10 cellular contexts compared by ENCODE assay signal in genomic region chr13:44313674-44314073, GRCh38. TPM values are rescaled to one million over a fixed set of nuclear protein-coding genes. Genes with fewer than 3 reads are reported as not detected.
DNase-seq lines count a peak whose midpoint lies in the region; ATAC-seq and TF ChIP-seq lines count a peak whose summit lies in the region.
"Had no signal": no experiment of that assay in that cellular context is flagged by ENCODE, and none has a peak within 500 bp of the region (broad histone marks: within the 10 kb centered on the region; RNA-seq: fewer than 3 reads in every experiment).

No MANE protein-coding gene starts in this region.

- POLR2A ChIA-PET in activated CD8-positive, alpha-beta T cell treated with anti-CD3 and anti-CD28 coated beads for 36 hours (lab: Charles Lee): no interaction called here

- H3K9me3 Mint-ChIP-seq in HFFc6: no peaks in the 10 kb centered on the region
- H3K9me3 Mint-ChIP-seq in type B pancreatic cell: no peaks in the 10 kb centered on the region
- no peaks in the 10 kb centered on the region for H3K9me3 Mint-ChIP-seq in activated CD8-positive, alpha-beta T cell treated with anti-CD3 and anti-CD28 coated beads for 36 hours

- no peaks in the 10 kb centered on the region for H3K36me3 ChIP-seq in ascending aorta
- H3K36me3 ChIP-seq: gastrocnemius medialis had no signal

- TF ChIP-seq CTCF in HFFc6 (IDR thresholded peaks at IDR 0.05): no peak
- no peak for TF ChIP-seq CTCF in ascending aorta (IDR thresholded peaks at IDR 0.05)
- TF ChIP-seq CTCF in type B pancreatic cell (conservative IDR thresholded peaks at IDR 0.05): no peak
- TF ChIP-seq CTCF in activated CD8-positive, alpha-beta T cell treated with anti-CD3 and anti-CD28 coated beads for 36 hours (IDR thresholded peaks at IDR 0.05): no peak

- H3K27me3 ChIP-seq in ascending aorta: no peaks in the 10 kb centered on the region
- H3K27me3 ChIP-seq: gastrocnemius medialis had no signal

- H3K27me3 Mint-ChIP-seq in HFFc6 (ENCODE audit: insufficient read depth) (peaks cover 12% of the 10 kb centered on the region), type B pancreatic cell (peaks cover 15% of the 10 kb centered on the region)
- peaks cover 6% of the 10 kb centered on the region for H3K27me3 Mint-ChIP-seq in activated CD8-positive, alpha-beta T cell treated with anti-CD3 and anti-CD28 coated beads for 36 hours

- CTCF ChIA-PET in activated CD8-positive, alpha-beta T cell treated with anti-CD3 and anti-CD28 coated beads for 36 hours (lab: Charles Lee): no interaction called here

- peaks cover 0 to 19% of the 10 kb centered on the region in 2 donors for H3K4me1 ChIP-seq in ascending aorta

- no peaks in the 10 kb centered on the region for H3K9me3 ChIP-seq in ascending aorta
- H3K9me3 ChIP-seq: gastrocnemius medialis had no signal

- H3K36me3 Mint-ChIP-seq in HFFc6 (ENCODE audit: low read depth) (no peaks in the 10 kb centered on the region), type B pancreatic cell (no peaks in the 10 kb centered on the region)
- no peaks in the 10 kb centered on the region for H3K36me3 Mint-ChIP-seq in activated CD8-positive, alpha-beta T cell treated with anti-CD3 and anti-CD28 coated beads for 36 hours (ENCODE audit: low read depth)

- no peak overlapping the region for H3K4me3 ChIP-seq in ascending aorta
- H3K4me3 ChIP-seq: gastrocnemius medialis had no signal

- H3K27ac Mint-ChIP-seq in HFFc6: peak overlapping the region; percentile 98
- no peak overlapping the region for H3K27ac Mint-ChIP-seq in type B pancreatic cell
- no peak overlapping the region for H3K27ac Mint-ChIP-seq in activated CD8-positive, alpha-beta T cell treated with anti-CD3 and anti-CD28 coated beads for 36 hours

- intact Hi-C loops in ascending aorta (cut with DNase I): no loop called here
- intact Hi-C loops in left colon (cut with DNase I, micrococcal nuclease): no loop called here
- intact Hi-C loops in activated CD8-positive, alpha-beta T cell treated with anti-CD3 and anti-CD28 coated beads for 36 hours (cut with micrococcal nuclease): no loop called here

- H3K4me1 Mint-ChIP-seq in HFFc6 (ENCODE audit: low read depth) (peaks cover 66% of the 10 kb centered on the region), type B pancreatic cell (ENCODE audit: unreplicated experiment) (peaks cover 5% of the 10 kb centered on the region)
- peaks cover 10% of the 10 kb centered on the region for H3K4me1 Mint-ChIP-seq in activated CD8-positive, alpha-beta T cell treated with anti-CD3 and anti-CD28 coated beads for 36 hours (ENCODE audit: low read depth)

- peak; percentile 39 for ATAC-seq in left colon
- no peak for ATAC-seq in activated CD8-positive, alpha-beta T cell treated with anti-CD3 and anti-CD28 coated beads for 36 hours
- ATAC-seq in HG03135 (IDR thresholded peaks at IDR 0.05; ENCODE audit: unreplicated experiment): no peak
- no peak for ATAC-seq in GM18909 (IDR thresholded peaks at IDR 0.05; ENCODE audit: poor library complexity, unreplicated experiment)
- ATAC-seq: gastrocnemius medialis had no signal

- H3K27ac ChIP-seq in ascending aorta: peak overlapping the region; percentile 44 to 64
- H3K27ac ChIP-seq: gastrocnemius medialis had no signal

- peak overlapping the region; percentile 69 for H3K4me3 Mint-ChIP-seq in HFFc6
- no peak overlapping the region for H3K4me3 Mint-ChIP-seq in type B pancreatic cell
- no peak overlapping the region for H3K4me3 Mint-ChIP-seq in activated CD8-positive, alpha-beta T cell treated with anti-CD3 and anti-CD28 coated beads for 36 hours

- peak; percentile 68 for DNase-seq in AG08395 (ENCODE audit: low spot score)
- DNase-seq in HFFc6: peak; percentile 83
- peak in 1 of 2 donors; percentile 31 for DNase-seq in ascending aorta (ENCODE audit: low spot score in 2 of 2)
- no peak for DNase-seq in left colon
- DNase-seq in type B pancreatic cell (ENCODE audit: extremely low spot score, unreplicated experiment): no peak
- DNase-seq in activated CD8-positive, alpha-beta T cell treated with anti-CD3 and anti-CD28 coated beads for 36 hours: no peak
- DNase-seq: DND-41, gastrocnemius medialis had no signal

RNA-seq across cellular contexts. Expression of gene SERP2, which starts 60.0 kb away (rescaled TPM):
- 1 to 10 TPM; 1.4 to 2.5 (median 2.1) TPM for total RNA-seq in HFFc6 (2021; fragmentation: NEBNext Ultra II Directional; extraction: Animal tissue kit (Norgen Biotek cat#: 25700))
- total RNA-seq in ascending aorta: 0.85 TPM
- total RNA-seq in left colon: 1 to 10 TPM; 3.2 to 6.4 TPM
- 3.6 and 6.1 TPM in 2 replicates for total RNA-seq in type B pancreatic cell (ENCODE audit: low replicate concordance)
- total RNA-seq in activated CD8-positive, alpha-beta T cell treated with anti-CD3 and anti-CD28 coated beads for 36 hours: 1 to 10 TPM in 1 of 2 experiments, under 1 TPM in 1; 0.63 to 1.1 TPM

Comparison
In these comparisons a context has a peak if more than half of its experiments do, and no peak if none do; other contexts are left out.
1. DNase-seq: peak in AG08395 (single experiment) and HFFc6 (single experiment); none in left colon (0 of 2), type B pancreatic cell (single experiment) and activated CD8-positive, alpha-beta T cell treated with anti-CD3 and anti-CD28 coated beads for 36 hours (single experiment).